ENCODE assay signal across 8 cellular contexts in the genomic region with DNA sequence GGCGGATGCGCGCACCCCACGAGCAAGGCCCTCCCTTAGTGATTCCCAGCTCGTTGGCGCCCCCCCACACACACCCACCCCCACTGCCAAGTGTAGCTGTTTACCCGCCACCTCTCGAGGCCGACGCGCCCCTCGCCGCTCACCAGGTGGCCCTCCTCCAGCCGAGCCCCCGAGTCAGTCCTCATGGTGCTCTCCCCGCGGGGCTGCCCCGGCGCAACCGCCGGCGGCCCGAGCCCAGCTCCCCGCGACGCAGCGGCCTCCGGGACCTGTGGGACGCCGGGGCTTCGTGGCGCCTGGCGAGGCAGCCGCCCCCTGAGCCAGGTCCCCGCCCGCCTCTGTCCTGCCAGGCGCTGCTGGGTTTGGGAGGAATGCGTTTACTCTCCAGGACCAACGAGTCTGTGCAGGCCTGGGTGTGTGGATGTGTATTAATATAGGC. TPM values are rescaled to one million over a fixed set of nuclear protein-coding genes. Genes with fewer than 3 reads are reported as not detected.
DNase-seq lines count a peak whose midpoint lies in the region; ATAC-seq and TF ChIP-seq lines count a peak whose summit lies in the region.

A gene with protein sequence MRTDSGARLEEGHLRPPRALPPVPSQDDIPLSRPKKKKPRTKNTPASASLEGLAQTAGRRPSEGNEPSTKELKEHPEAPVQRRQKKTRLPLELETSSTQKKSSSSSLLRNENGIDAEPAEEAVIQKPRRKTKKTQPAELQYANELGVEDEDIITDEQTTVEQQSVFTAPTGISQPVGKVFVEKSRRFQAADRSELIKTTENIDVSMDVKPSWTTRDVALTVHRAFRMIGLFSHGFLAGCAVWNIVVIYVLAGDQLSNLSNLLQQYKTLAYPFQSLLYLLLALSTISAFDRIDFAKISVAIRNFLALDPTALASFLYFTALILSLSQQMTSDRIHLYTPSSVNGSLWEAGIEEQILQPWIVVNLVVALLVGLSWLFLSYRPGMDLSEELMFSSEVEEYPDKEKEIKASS (minus strand): TSS at position 288 of the 436 bp plus-strand sequence. CDS start 103 bp downstream, at position 185.

- peak within 1 kb of the TSS; percentile 87 for H2AFZ ChIP-seq in ACC112 (ENCODE audit: low read length, unreplicated experiment)
- peak within 1 kb of the TSS; percentile 90 for H2AFZ ChIP-seq in PC-3 (ENCODE audit: low read length)

- ATAC-seq in HG02970 (IDR thresholded peaks at IDR 0.05; ENCODE audit: low FRiP score, unreplicated experiment) (peak; percentile 40), PC-3 (peak; percentile 62)

- no peaks in the 10 kb centered on the region for H3K9me2 ChIP-seq in PC-3 (replicated peaks; ENCODE audit: low read length)

- H3K9me3 ChIP-seq in PC-3 (ENCODE audit: low read length) (no peaks in the 10 kb centered on the region), ascending aorta (no peaks in the 10 kb centered on the region)

- in situ Hi-C loops in GM13976 (cut with MboI; ENCODE audit: low sequenced_read_pairs, unreplicated experiment): no loop called here

- DNase-seq in GM13976 (ENCODE audit: low spot score): peak; percentile 80
- DNase-seq in PC-3: peak; percentile 37
- peak in 1 of 2 donors; percentile 74 for DNase-seq in ascending aorta (ENCODE audit: low spot score in 2 of 2)
- peak; percentile 39 to 55 for DNase-seq in hippocampal formation (lab: John Stamatoyannopoulos, UW)
- DNase-seq in retina: peak; percentile 71
- DNase-seq in SKM-1 treated with dmso at 0.1 percent for 144 hours (lab: John Stamatoyannopoulos, UW; ENCODE audit: unreplicated experiment): no peak

- H3K79me2 ChIP-seq in ACC112 (ENCODE audit: control insufficient read depth, insufficient read depth, low read length, unreplicated experiment) (peaks cover 18% of the 10 kb centered on the region), PC-3 (ENCODE audit: low read length) (peaks cover 17% of the 10 kb centered on the region)

- no TSS peak for BruUV-seq in PC-3 (replicated peaks; lab: Mats Ljungman, UMichigan)

- H3K4me1 ChIP-seq in ACC112 (ENCODE audit: control insufficient read depth, insufficient read depth, low read length, unreplicated experiment) (peaks cover 23% of the 10 kb centered on the region), PC-3 (ENCODE audit: insufficient read depth, low read length) (peaks cover 6% of the 10 kb centered on the region), ascending aorta (peaks cover 0 to 7% of the 10 kb centered on the region in 2 donors)

- H3K27me3 ChIP-seq in ACC112 (ENCODE audit: insufficient read depth, low read length): no peaks in the 10 kb centered on the region
- H3K27me3 ChIP-seq in PC-3 (ENCODE audit: low read length): no peaks in the 10 kb centered on the region
- H3K27me3 ChIP-seq in ascending aorta: no peaks in the 10 kb centered on the region

- H4K20me1 ChIP-seq in PC-3 (ENCODE audit: low read length): no peaks in the 10 kb centered on the region

- no peaks in the 10 kb centered on the region for H3F3A ChIP-seq in PC-3 (ENCODE audit: low read length, unreplicated experiment)

- TF ChIP-seq CTCF in GM13976 (IDR thresholded peaks at IDR 0.05; ENCODE audit: borderline replicate concordance, control extremely low read depth, extremely low read depth, insufficient read depth, missing control alignments) (no peak), PC-3 (conservative IDR thresholded peaks at IDR 0.05; ENCODE audit: low read depth, low read length) (no peak), ascending aorta (IDR thresholded peaks at IDR 0.05) (no peak)

- peak within 1 kb of the TSS; percentile 83 for H3K4me2 ChIP-seq in PC-3 (ENCODE audit: low read length)

- H3K36me3 ChIP-seq in ACC112 (ENCODE audit: insufficient read depth, low read length) (no peaks in the 10 kb centered on the region; the same call in 1 of the 2 replicates), PC-3 (ENCODE audit: low read depth, low read length) (peaks cover 3% of the 10 kb centered on the region; the same call in 1 of the 2 replicates), ascending aorta (peaks cover 0 to 8% of the 10 kb centered on the region in 2 donors)

- peak within 1 kb of the TSS; percentile 90 for H3K9ac ChIP-seq in PC-3 (ENCODE audit: low read length)

- H3K27ac ChIP-seq in ACC112 (ENCODE audit: low read depth, low read length) (peak within 1 kb of the TSS; percentile 72), PC-3 (ENCODE audit: low read length) (peak within 1 kb of the TSS; percentile 51), ascending aorta (peak within 1 kb of the TSS; percentile 97 to 100)

- H3K4me3 ChIP-seq in ACC112 (ENCODE audit: low read depth, low read length) (peak within 1 kb of the TSS; percentile 81), PC-3 (ENCODE audit: low read length) (peak within 1 kb of the TSS; percentile 82), ascending aorta (peak within 1 kb of the TSS; percentile 85 to 99)

- POLR2A ChIA-PET in PC-3 (lab: Charles Lee; ENCODE audit: unreplicated experiment): interaction anchor here (0.6 kb wide), 2 partner anchors 55 to 228 kb away, joined by 3 to 13 read pairs; a partner anchor contains a TSS

- CTCF ChIA-PET in PC-3 (lab: Charles Lee): no interaction called here

- intact Hi-C loops in PC-3 (cut with micrococcal nuclease): loop anchor here (2.0 to 10.0 kb wide), 3 partner anchors 54 to 408 kb away; a partner anchor contains a TSS
- intact Hi-C loops in ascending aorta (cut with DNase I): loop anchor here (2.0 to 10.0 kb wide), 5 partner anchors 56 to 681 kb away; a partner anchor contains a TSS

RNA-seq across cellular contexts. Expression of the gene that starts here (rescaled TPM):
- 32.8 and 39.0 TPM in 2 replicates for total RNA-seq in PC-3 (2014; rRNA removed)
- 8.4 TPM for total RNA-seq in ascending aorta
